Comparison of ENCODE assay signal across 1 cellular context in the genomic region with DNA sequence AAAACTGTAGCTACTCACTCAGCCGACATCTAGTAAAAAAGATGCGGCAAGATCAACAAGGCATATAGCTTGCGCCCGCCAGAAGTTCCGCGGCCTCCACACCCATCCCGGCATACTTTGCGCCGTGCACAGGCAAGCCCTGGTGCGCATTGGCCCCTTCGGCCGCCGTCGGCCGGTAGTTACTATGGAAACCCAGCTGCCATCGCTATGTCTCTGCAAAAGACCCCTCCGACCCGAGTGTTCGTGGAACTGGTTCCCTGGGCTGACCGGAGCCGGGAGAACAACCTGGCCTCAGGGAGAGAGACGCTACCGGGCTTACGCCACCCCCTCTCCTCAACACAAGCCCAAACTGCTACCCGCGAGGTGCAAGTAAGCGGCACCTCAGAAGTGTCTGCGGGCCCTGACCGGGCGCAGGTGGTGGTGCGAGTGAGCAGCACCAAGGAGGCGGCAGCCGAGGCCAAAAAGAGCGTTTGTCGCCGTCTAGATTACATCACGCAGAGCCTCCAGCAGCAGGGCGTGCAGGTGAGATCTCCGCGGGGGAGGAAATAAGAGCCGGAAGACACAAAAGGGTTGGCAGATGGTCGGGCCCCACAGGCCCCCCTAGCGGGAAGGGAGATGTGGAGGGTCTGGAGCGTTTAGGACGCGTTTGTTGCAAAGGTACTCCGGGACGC.
TF ChIP-seq lines count a peak whose summit lies in the region.

A gene with protein sequence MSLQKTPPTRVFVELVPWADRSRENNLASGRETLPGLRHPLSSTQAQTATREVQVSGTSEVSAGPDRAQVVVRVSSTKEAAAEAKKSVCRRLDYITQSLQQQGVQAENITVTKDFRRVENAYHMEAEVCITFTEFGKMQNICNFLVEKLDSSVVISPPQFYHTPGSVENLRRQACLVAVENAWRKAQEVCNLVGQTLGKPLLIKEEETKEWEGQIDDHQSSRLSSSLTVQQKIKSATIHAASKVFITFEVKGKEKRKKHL (plus strand): TSS at position 182 of the 671 bp plus-strand sequence. CDS start 26 bp downstream, at position 208.

TF ChIP-seq in K562, 482 proteins besides CTCF, POLR2A, EP300 and RAD21 (continued from another document and continues in another):
- TF ChIP-seq, protein P1, sequence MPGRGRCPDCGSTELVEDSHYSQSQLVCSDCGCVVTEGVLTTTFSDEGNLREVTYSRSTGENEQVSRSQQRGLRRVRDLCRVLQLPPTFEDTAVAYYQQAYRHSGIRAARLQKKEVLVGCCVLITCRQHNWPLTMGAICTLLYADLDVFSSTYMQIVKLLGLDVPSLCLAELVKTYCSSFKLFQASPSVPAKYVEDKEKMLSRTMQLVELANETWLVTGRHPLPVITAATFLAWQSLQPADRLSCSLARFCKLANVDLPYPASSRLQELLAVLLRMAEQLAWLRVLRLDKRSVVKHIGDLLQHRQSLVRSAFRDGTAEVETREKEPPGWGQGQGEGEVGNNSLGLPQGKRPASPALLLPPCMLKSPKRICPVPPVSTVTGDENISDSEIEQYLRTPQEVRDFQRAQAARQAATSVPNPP (IDR thresholded peaks at IDR 0.05; ENCODE audit: borderline replicate concordance, insufficient read depth, insufficient read length): no peak
- TF ChIP-seq EGR1 (conservative IDR thresholded peaks at IDR 0.05) (0 out of 2 replicates have a peak, but pooled peaks have one; percentile 16), MECOM (CRISPR knock-in tag; IDR thresholded peaks at IDR 0.05) (no peak), MTA3 (IDR thresholded peaks at IDR 0.05; ENCODE audit: borderline replicate concordance) (peak; percentile 91), CSDE1 (IDR thresholded peaks at IDR 0.05) (0 out of 4 replicates have a peak, but pooled peaks of 1 of the 2 experiments have one; percentile 62), ILK (tag; IDR thresholded peaks at IDR 0.05; ENCODE audit: borderline replicate concordance, low read depth) (no peak), ZNF263 (CRISPR knock-in tag; IDR thresholded peaks at IDR 0.05; ENCODE audit: borderline replicate concordance) (no peak), HDAC1 (IDR thresholded peaks at IDR 0.05) (peak in 1 of 2 experiments; percentile 43; a peak in 1 of 4 replicates), E2F3 (CRISPR knock-in tag; IDR thresholded peaks at IDR 0.05) (no peak), GATAD2B (IDR thresholded peaks at IDR 0.05; ENCODE audit: borderline replicate concordance) (no peak), POLR2AphosphoS5 (IDR thresholded peaks at IDR 0.05; ENCODE audit: control insufficient read depth, insufficient read depth, low read depth, low read length) (no peak), SLC30A9 (CRISPR knock-in tag; IDR thresholded peaks at IDR 0.05) (no peak), ZNF586 (CRISPR knock-in tag; conservative IDR thresholded peaks at IDR 0.05) (no peak), MCM3 (IDR thresholded peaks at IDR 0.05) (no peak), ZNF431 (CRISPR knock-in tag; IDR thresholded peaks at IDR 0.05) (no peak), HNRNPLL (IDR thresholded peaks at IDR 0.05; ENCODE audit: low read depth, low read length, poor library complexity, severe bottlenecking) (peak; percentile 65), RBFOX2 (IDR thresholded peaks at IDR 0.05; ENCODE audit: low read depth, low read length) (peak; percentile 80), CREB1 (IDR thresholded peaks at IDR 0.05) (peak; percentile 79), CREB1 (CRISPR knock-in tag; IDR thresholded peaks at IDR 0.05) (no peak), RUNX1 (IDR thresholded peaks at IDR 0.05; ENCODE audit: low read depth) (no peak), HDAC2 (IDR thresholded peaks at IDR 0.05) (0 out of 2 replicates have a peak, but pooled peaks have one; percentile 26), RBM15 (IDR thresholded peaks at IDR 0.05; ENCODE audit: insufficient read depth, low read length) (no peak), SRSF3 (IDR thresholded peaks at IDR 0.05; ENCODE audit: insufficient read depth, low read length) (no peak), SMAD4 (CRISPR knock-in tag; conservative IDR thresholded peaks at IDR 0.05) (0 out of 2 replicates have a peak, but pooled peaks have one; percentile 18), ZNF324 (CRISPR knock-in tag; IDR thresholded peaks at IDR 0.05) (no peak), YBX1 (IDR thresholded peaks at IDR 0.05) (no peak), ZFP1 (CRISPR knock-in tag; IDR thresholded peaks at IDR 0.05) (no peak), PHF20 (IDR thresholded peaks at IDR 0.05; ENCODE audit: partially characterized antibody) (peak; percentile 8), RFX1 (IDR thresholded peaks at IDR 0.05) (peak; percentile 94), MAZ (CRISPR knock-in tag; conservative IDR thresholded peaks at IDR 0.05 in 1 of 2, IDR thresholded peaks at IDR 0.05 in 1 of 2) (peak in 1 of 2 experiments; percentile 34; a peak in 1 of 4 replicates), ZNF445 (CRISPR knock-in tag; IDR thresholded peaks at IDR 0.05; ENCODE audit: low read depth) (no peak), TBP (optimal IDR thresholded peaks at IDR 0.05; ENCODE audit: low read depth, low read length) (peak; percentile 47), YY1 (IDR thresholded peaks at IDR 0.05; ENCODE audit: borderline replicate concordance in 1 of 3, control insufficient read depth in 1 of 3, extremely low read depth in 1 of 3, insufficient read depth in 3 of 3, insufficient read length in 1 of 3, insufficient replicate concordance in 2 of 3, low read depth in 1 of 3, low read length in 2 of 3) (peak in 2 of 3 experiments; percentile 50 to 76), TCF7 (IDR thresholded peaks at IDR 0.05; ENCODE audit: borderline replicate concordance) (no peak), BMI1 (IDR thresholded peaks at IDR 0.05; ENCODE audit: low read length) (no peak), ZFP36 (IDR thresholded peaks at IDR 0.05; ENCODE audit: low read depth, low read length, partially characterized antibody) (no peak), ZNF311 (CRISPR knock-in tag; IDR thresholded peaks at IDR 0.05) (no peak), COPS2 (conservative IDR thresholded peaks at IDR 0.05) (no peak), RBBP5 (IDR thresholded peaks at IDR 0.05; ENCODE audit: borderline replicate concordance, insufficient read depth, low read length, poor library complexity, severe bottlenecking) (peak; percentile 32), NR2C2 (CRISPR knock-in tag; IDR thresholded peaks at IDR 0.05) (no peak), NR2C2 (tag; IDR thresholded peaks at IDR 0.05) (no peak), ARID1B (IDR thresholded peaks at IDR 0.05) (no peak), ETS2 (tag; IDR thresholded peaks at IDR 0.05; ENCODE audit: borderline replicate concordance, poor library complexity, severe bottlenecking) (no peak), PML (IDR thresholded peaks at IDR 0.05; ENCODE audit: low read length) (0 out of 2 replicates have a peak, but pooled peaks have one; percentile 19)
- TF ChIP-seq, protein P2, sequence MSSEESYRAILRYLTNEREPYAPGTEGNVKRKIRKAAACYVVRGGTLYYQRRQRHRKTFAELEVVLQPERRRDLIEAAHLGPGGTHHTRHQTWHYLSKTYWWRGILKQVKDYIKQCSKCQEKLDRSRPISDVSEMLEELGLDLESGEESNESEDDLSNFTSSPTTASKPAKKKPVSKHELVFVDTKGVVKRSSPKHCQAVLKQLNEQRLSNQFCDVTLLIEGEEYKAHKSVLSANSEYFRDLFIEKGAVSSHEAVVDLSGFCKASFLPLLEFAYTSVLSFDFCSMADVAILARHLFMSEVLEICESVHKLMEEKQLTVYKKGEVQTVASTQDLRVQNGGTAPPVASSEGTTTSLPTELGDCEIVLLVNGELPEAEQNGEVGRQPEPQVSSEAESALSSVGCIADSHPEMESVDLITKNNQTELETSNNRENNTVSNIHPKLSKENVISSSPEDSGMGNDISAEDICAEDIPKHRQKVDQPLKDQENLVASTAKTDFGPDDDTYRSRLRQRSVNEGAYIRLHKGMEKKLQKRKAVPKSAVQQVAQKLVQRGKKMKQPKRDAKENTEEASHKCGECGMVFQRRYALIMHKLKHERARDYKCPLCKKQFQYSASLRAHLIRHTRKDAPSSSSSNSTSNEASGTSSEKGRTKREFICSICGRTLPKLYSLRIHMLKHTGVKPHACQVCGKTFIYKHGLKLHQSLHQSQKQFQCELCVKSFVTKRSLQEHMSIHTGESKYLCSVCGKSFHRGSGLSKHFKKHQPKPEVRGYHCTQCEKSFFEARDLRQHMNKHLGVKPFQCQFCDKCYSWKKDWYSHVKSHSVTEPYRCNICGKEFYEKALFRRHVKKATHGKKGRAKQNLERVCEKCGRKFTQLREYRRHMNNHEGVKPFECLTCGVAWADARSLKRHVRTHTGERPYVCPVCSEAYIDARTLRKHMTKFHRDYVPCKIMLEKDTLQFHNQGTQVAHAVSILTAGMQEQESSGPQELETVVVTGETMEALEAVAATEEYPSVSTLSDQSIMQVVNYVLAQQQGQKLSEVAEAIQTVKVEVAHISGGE (CRISPR knock-in tag; IDR thresholded peaks at IDR 0.05): peak in 1 of 3 experiments; percentile 35; a peak in 1 of 6 replicates
- TF ChIP-seq, protein P3, sequence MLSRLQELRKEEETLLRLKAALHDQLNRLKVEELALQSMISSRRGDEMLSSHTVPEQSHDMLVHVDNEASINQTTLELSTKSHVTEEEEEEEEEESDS (CRISPR knock-in tag; IDR thresholded peaks at IDR 0.05): no peak
- TF ChIP-seq, protein P4, sequence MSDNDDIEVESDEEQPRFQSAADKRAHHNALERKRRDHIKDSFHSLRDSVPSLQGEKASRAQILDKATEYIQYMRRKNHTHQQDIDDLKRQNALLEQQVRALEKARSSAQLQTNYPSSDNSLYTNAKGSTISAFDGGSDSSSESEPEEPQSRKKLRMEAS (CRISPR knock-in tag; IDR thresholded peaks at IDR 0.05): no peak
- TF ChIP-seq, protein P5, sequence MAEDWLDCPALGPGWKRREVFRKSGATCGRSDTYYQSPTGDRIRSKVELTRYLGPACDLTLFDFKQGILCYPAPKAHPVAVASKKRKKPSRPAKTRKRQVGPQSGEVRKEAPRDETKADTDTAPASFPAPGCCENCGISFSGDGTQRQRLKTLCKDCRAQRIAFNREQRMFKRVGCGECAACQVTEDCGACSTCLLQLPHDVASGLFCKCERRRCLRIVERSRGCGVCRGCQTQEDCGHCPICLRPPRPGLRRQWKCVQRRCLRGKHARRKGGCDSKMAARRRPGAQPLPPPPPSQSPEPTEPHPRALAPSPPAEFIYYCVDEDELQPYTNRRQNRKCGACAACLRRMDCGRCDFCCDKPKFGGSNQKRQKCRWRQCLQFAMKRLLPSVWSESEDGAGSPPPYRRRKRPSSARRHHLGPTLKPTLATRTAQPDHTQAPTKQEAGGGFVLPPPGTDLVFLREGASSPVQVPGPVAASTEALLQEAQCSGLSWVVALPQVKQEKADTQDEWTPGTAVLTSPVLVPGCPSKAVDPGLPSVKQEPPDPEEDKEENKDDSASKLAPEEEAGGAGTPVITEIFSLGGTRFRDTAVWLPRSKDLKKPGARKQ (CRISPR knock-in tag; IDR thresholded peaks at IDR 0.05): no peak
- TF ChIP-seq, protein P6, sequence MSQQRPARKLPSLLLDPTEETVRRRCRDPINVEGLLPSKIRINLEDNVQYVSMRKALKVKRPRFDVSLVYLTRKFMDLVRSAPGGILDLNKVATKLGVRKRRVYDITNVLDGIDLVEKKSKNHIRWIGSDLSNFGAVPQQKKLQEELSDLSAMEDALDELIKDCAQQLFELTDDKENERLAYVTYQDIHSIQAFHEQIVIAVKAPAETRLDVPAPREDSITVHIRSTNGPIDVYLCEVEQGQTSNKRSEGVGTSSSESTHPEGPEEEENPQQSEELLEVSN (IDR thresholded peaks at IDR 0.05; ENCODE audit: borderline replicate concordance in 1 of 2, extremely low read depth in 1 of 2, insufficient read depth in 1 of 2, insufficient read length in 1 of 2, low read depth in 1 of 2, low read length in 1 of 2, poor library complexity in 1 of 2, severe bottlenecking in 1 of 2): peak; percentile 40 to 62
- TF ChIP-seq, protein P7, sequence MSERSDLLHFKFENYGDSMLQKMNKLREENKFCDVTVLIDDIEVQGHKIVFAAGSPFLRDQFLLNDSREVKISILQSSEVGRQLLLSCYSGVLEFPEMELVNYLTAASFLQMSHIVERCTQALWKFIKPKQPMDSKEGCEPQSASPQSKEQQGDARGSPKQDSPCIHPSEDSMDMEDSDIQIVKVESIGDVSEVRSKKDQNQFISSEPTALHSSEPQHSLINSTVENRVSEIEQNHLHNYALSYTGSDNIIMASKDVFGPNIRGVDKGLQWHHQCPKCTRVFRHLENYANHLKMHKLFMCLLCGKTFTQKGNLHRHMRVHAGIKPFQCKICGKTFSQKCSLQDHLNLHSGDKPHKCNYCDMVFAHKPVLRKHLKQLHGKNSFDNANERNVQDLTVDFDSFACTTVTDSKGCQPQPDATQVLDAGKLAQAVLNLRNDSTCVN (CRISPR knock-in tag; IDR thresholded peaks at IDR 0.05): no peak
- TF ChIP-seq, protein P8, sequence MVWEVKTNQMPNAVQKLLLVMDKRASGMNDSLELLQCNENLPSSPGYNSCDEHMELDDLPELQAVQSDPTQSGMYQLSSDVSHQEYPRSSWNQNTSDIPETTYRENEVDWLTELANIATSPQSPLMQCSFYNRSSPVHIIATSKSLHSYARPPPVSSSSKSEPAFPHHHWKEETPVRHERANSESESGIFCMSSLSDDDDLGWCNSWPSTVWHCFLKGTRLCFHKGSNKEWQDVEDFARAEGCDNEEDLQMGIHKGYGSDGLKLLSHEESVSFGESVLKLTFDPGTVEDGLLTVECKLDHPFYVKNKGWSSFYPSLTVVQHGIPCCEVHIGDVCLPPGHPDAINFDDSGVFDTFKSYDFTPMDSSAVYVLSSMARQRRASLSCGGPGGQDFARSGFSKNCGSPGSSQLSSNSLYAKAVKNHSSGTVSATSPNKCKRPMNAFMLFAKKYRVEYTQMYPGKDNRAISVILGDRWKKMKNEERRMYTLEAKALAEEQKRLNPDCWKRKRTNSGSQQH (CRISPR knock-in tag; IDR thresholded peaks at IDR 0.05): no peak
- TF ChIP-seq, protein P9, sequence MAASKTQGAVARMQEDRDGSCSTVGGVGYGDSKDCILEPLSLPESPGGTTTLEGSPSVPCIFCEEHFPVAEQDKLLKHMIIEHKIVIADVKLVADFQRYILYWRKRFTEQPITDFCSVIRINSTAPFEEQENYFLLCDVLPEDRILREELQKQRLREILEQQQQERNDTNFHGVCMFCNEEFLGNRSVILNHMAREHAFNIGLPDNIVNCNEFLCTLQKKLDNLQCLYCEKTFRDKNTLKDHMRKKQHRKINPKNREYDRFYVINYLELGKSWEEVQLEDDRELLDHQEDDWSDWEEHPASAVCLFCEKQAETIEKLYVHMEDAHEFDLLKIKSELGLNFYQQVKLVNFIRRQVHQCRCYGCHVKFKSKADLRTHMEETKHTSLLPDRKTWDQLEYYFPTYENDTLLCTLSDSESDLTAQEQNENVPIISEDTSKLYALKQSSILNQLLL (CRISPR knock-in tag; IDR thresholded peaks at IDR 0.05; ENCODE audit: borderline replicate concordance): no peak
- TF ChIP-seq, protein P10, sequence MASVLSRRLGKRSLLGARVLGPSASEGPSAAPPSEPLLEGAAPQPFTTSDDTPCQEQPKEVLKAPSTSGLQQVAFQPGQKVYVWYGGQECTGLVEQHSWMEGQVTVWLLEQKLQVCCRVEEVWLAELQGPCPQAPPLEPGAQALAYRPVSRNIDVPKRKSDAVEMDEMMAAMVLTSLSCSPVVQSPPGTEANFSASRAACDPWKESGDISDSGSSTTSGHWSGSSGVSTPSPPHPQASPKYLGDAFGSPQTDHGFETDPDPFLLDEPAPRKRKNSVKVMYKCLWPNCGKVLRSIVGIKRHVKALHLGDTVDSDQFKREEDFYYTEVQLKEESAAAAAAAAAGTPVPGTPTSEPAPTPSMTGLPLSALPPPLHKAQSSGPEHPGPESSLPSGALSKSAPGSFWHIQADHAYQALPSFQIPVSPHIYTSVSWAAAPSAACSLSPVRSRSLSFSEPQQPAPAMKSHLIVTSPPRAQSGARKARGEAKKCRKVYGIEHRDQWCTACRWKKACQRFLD (CRISPR knock-in tag; IDR thresholded peaks at IDR 0.05): no peak
